In genomic region chr1:117096871-117097842, GRCh38 we compare ENCODE assay signal across 15 cellular contexts. TPM values are rescaled to one million over a fixed set of nuclear protein-coding genes. Genes with fewer than 3 reads are reported as not detected.
DNase-seq lines count a peak whose midpoint lies in the region; ATAC-seq and TF ChIP-seq lines count a peak whose summit lies in the region.
"Had no signal": no experiment of that assay in that cellular context is flagged by ENCODE, and none has a peak within 500 bp of the region (broad histone marks: within the 10 kb centered on the region; RNA-seq: fewer than 3 reads in every experiment).

No MANE protein-coding gene starts in this region.

- no peak overlapping the region for H3K9ac ChIP-seq in MM.1S (ENCODE audit: low read length)

- H3K9me3 Mint-ChIP-seq in nephron, result no peaks in the 10 kb centered on the region
- H3K9me3 Mint-ChIP-seq: activated naive CD4-positive, alpha-beta T cell treated with anti-CD3 and anti-CD28 coated beads for 36 hours; CD8-positive, alpha-beta T cell had no signal

- H3K4me3 ChIP-seq in MM.1S (ENCODE audit: low read length) (no peak overlapping the region), choroid plexus epithelial cell (ENCODE audit: low read depth, low read length) (no peak overlapping the region)
- H3K4me3 ChIP-seq: right atrium auricular region, transverse colon had no signal

- ATAC-seq in GM19395 (IDR thresholded peaks at IDR 0.05; ENCODE audit: unreplicated experiment), result no peak
- ATAC-seq in HG03354 (IDR thresholded peaks at IDR 0.05; ENCODE audit: poor library complexity, severe bottlenecking, unreplicated experiment), result no peak
- ATAC-seq: CD8-positive, alpha-beta T cell had no signal

- no peaks in the 10 kb centered on the region for H3K9me3 ChIP-seq in MM.1S (replicated peaks; ENCODE audit: insufficient read depth, low read length)
- H3K9me3 ChIP-seq: right atrium auricular region, transverse colon had no signal

- peak overlapping the region; percentile 67; the same call in 1 of the 2 replicates for H3K27ac ChIP-seq in MM.1S (ENCODE audit: low read length)
- H3K27ac ChIP-seq: right atrium auricular region, transverse colon had no signal

- H3K27ac Mint-ChIP-seq in nephron, result peak overlapping the region in 2 of 3 experiments; percentile 10 to 31
- H3K27ac Mint-ChIP-seq: activated naive CD4-positive, alpha-beta T cell treated with anti-CD3 and anti-CD28 coated beads for 36 hours; CD8-positive, alpha-beta T cell had no signal

- H3K36me3 ChIP-seq in MM.1S (replicated peaks; ENCODE audit: insufficient read depth, low read length), result no peaks in the 10 kb centered on the region
- H3K36me3 ChIP-seq: right atrium auricular region had no signal

- DNase-seq in A172 (ENCODE audit: low spot score), result peak; percentile 31
- no peak for DNase-seq in MM.1S
- peak; percentile 75 for DNase-seq in choroid plexus epithelial cell (ENCODE audit: low read depth)
- DNase-seq in SHP77 treated with DMSO at 0.1 percent for 48 hours (lab: John Stamatoyannopoulos, UW), result no peak
- no peak for DNase-seq in putamen (ENCODE audit: low spot score)
- DNase-seq: activated naive CD4-positive, alpha-beta T cell treated with anti-CD3 and anti-CD28 coated beads for 36 hours; CD8-positive, alpha-beta T cell; NCI-H446 treated with DMSO at 0.1 percent for 48 hours; stimulated activated CD8-positive, alpha-beta memory T cell treated with anti-CD3 and anti-CD28 coated beads, Interleukin-4, amount 100 ng/mL, for 48 hours; transverse colon had no signal

- no peak overlapping the region for H2AFZ ChIP-seq in MM.1S (ENCODE audit: low read length)

- peaks cover 31% of the 10 kb centered on the region for H3K36me3 Mint-ChIP-seq in nephron (ENCODE audit: low read depth)

- no peak overlapping the region for H3K4me3 Mint-ChIP-seq in nephron
- H3K4me3 Mint-ChIP-seq: activated naive CD4-positive, alpha-beta T cell treated with anti-CD3 and anti-CD28 coated beads for 36 hours; CD8-positive, alpha-beta T cell had no signal

- peaks cover 17% of the 10 kb centered on the region for H3F3A ChIP-seq in MM.1S (ENCODE audit: insufficient read depth, low read length)

- no peaks in the 10 kb centered on the region for H3K27me3 Mint-ChIP-seq in nephron (ENCODE audit: low read depth)

- no peaks in the 10 kb centered on the region for H3K79me2 ChIP-seq in MM.1S (ENCODE audit: low read length)

- TF ChIP-seq CTCF in MM.1S (IDR thresholded peaks at IDR 0.05; ENCODE audit: low read length) (no peak), choroid plexus epithelial cell (conservative IDR thresholded peaks at IDR 0.05; ENCODE audit: low read depth, low read length) (no peak), nephron (IDR thresholded peaks at IDR 0.05; ENCODE audit: unreplicated experiment in 3 of 3) (no peak)

- H3K9me2 ChIP-seq in MM.1S (replicated peaks; ENCODE audit: insufficient read depth, low read length), result no peaks in the 10 kb centered on the region

- H3K4me1 Mint-ChIP-seq in nephron, result peaks cover 42% of the 10 kb centered on the region

- H3K4me2 ChIP-seq in MM.1S (ENCODE audit: low read depth, low read length), result peak overlapping the region; percentile 34; the same call in 1 of the 2 replicates

- no peaks in the 10 kb centered on the region for H4K20me1 ChIP-seq in MM.1S (ENCODE audit: insufficient read depth, low read length)

- peaks cover 39% of the 10 kb centered on the region for H3K4me1 ChIP-seq in MM.1S (ENCODE audit: low read length)

- no peaks in the 10 kb centered on the region for H3K27me3 ChIP-seq in MM.1S (replicated peaks; ENCODE audit: insufficient read depth, low read length)
- H3K27me3 ChIP-seq: right atrium auricular region, transverse colon had no signal

RNA-seq across cellular contexts. Expression of gene TRIM45, which starts 24.4 kb away (rescaled TPM):
- total RNA-seq in A172 (2014; rRNA removed; shearing (Covaris generic)), result 2.6 and 6.0 TPM in 2 replicates
- total RNA-seq: OCI-LY7 had no signal

RNA-seq across cellular contexts. Expression of gene TTF2, which starts 37.0 kb away (rescaled TPM):
- 23.2 and 32.2 TPM in 2 replicates for total RNA-seq in A172 (2014; rRNA removed; shearing (Covaris generic))

Comparison
In these comparisons a context has a peak if more than half of its experiments do, and no peak if none do; other contexts are left out.
1. DNase-seq: peak in A172 (single experiment) and choroid plexus epithelial cell (single experiment); none in MM.1S (single experiment), SHP77 treated with DMSO at 0.1 percent for 48 hours (single experiment) and putamen (single experiment).